In genomic region chr19:10568826-10569651, GRCh38 we compare ENCODE assay signal across 8 cellular contexts. TPM values are rescaled to one million over a fixed set of nuclear protein-coding genes. Genes with fewer than 3 reads are reported as not detected.
A peak's percentile ranks its signal among the peaks of the same experiment; 100 is the strongest.
DNase-seq lines count a peak whose midpoint lies in the region; ATAC-seq and TF ChIP-seq lines count a peak whose summit lies in the region.

CDKN2D (minus strand) TSS chr19:10568979; CDS start chr19:10568653, 326 bp downstream.

- no peaks in the 10 kb centered on the region for H3K27me3 Mint-ChIP-seq in activated T-cell treated with anti-CD3 and anti-CD28 coated beads, Interleukin-2, amount 50 U/mL, for 4 hours (ENCODE audit: low read depth)

- TF ChIP-seq CTCF in Panc1 (IDR thresholded peaks at IDR 0.05), result no peak

- H3K27ac ChIP-seq in Panc1 (ENCODE audit: low read length), result peak within 1 kb of the TSS; percentile 89
- H3K27ac ChIP-seq in muscle layer of duodenum (ENCODE audit: low read length), result peak within 1 kb of the TSS; percentile 45

- TSS peak; percentile 97 for BruUV-seq in Panc1 (replicated peaks; lab: Mats Ljungman, UMichigan)

- peaks cover 46% of the 10 kb centered on the region for H3K4me1 Mint-ChIP-seq in activated T-cell treated with anti-CD3 and anti-CD28 coated beads, Interleukin-2, amount 50 U/mL, for 4 hours (ENCODE audit: low read depth)

- DNase-seq in DMS53 treated with DMSO at 0.1 percent for 48 hours (lab: John Stamatoyannopoulos, UW; ENCODE audit: unreplicated experiment) (peak; percentile 94), KG1 (lab: John Stamatoyannopoulos, UW) (peak; percentile 97), Panc1 (ENCODE audit: low read depth, low spot score) (peak; percentile 88)
- peak; percentile 100 for DNase-seq in activated T-cell treated with anti-CD3 and anti-CD28 coated beads, Interleukin-2, amount 50 U/mL, for 4 hours
- peak; percentile 99 to 100 for DNase-seq in stimulated activated CD8-positive, alpha-beta memory T cell treated with anti-CD3 and anti-CD28 coated beads, Interleukin-7, amount 100 ng/mL, for 4 hours (ENCODE audit: low read depth in 2 of 2)

- H3K9me3 Mint-ChIP-seq in activated T-cell treated with anti-CD3 and anti-CD28 coated beads, Interleukin-2, amount 50 U/mL, for 4 hours, result no peaks in the 10 kb centered on the region

- H3K9me3 ChIP-seq in Panc1 (ENCODE audit: control insufficient read depth, insufficient read depth, low read depth, low read length) (no peaks in the 10 kb centered on the region), muscle layer of duodenum (ENCODE audit: control insufficient read depth in 1 of 2, low read length in 2 of 2) (no peaks in the 10 kb centered on the region)

- H3K4me3 ChIP-seq in Panc1 (ENCODE audit: low read depth in 2 of 2, low read length in 2 of 2) (peak within 1 kb of the TSS; percentile 60 to 69), muscle layer of duodenum (ENCODE audit: low read depth in 1 of 2, low read length in 2 of 2) (peak within 1 kb of the TSS; percentile 69 to 88)

- H3K4me1 ChIP-seq in Panc1 (ENCODE audit: control insufficient read depth, insufficient read depth, low read length) (peaks cover 23% of the 10 kb centered on the region), muscle layer of duodenum (ENCODE audit: control insufficient read depth in 1 of 2, insufficient read depth in 2 of 2, low read length in 2 of 2) (peaks cover 13 to 38% of the 10 kb centered on the region in 2 donors)

- H3K27me3 ChIP-seq in Panc1 (ENCODE audit: control insufficient read depth, insufficient read depth, low read length) (no peaks in the 10 kb centered on the region), muscle layer of duodenum (ENCODE audit: low read depth, low read length) (no peaks in the 10 kb centered on the region)

- no peaks in the 10 kb centered on the region for H3K36me3 ChIP-seq in Panc1 (ENCODE audit: control insufficient read depth, insufficient read depth, low read length)
- H3K36me3 ChIP-seq in muscle layer of duodenum (ENCODE audit: control insufficient read depth in 1 of 2, insufficient read depth in 2 of 2, low read length in 2 of 2), result no peaks in the 10 kb centered on the region

- POLR2A ChIA-PET in Panc1 (lab: Charles Lee), result no interaction called here

- peaks cover 3% of the 10 kb centered on the region for H3K36me3 Mint-ChIP-seq in activated T-cell treated with anti-CD3 and anti-CD28 coated beads, Interleukin-2, amount 50 U/mL, for 4 hours (ENCODE audit: insufficient read depth)

- ATAC-seq in GM21723 (IDR thresholded peaks at IDR 0.05; ENCODE audit: unreplicated experiment) (peak; percentile 61), Panc1 (peak; percentile 92), esophagus mucosa (peak; percentile 84)
- ATAC-seq in activated T-cell treated with anti-CD3 and anti-CD28 coated beads, Interleukin-2, amount 50 U/mL, for 4 hours, result peak; percentile 78 to 80

- in situ Hi-C loops in Panc1 (cut with HindIII; ENCODE audit: low pct_unique_long_range_greater_than_20kb, low sequenced_read_pairs), result no loop called here

- CTCF ChIA-PET in Panc1 (lab: Charles Lee), result no interaction called here

- H3K4me3 Mint-ChIP-seq in activated T-cell treated with anti-CD3 and anti-CD28 coated beads, Interleukin-2, amount 50 U/mL, for 4 hours, result peak within 1 kb of the TSS; percentile 91

- intact Hi-C loops in Panc1 (cut with micrococcal nuclease; ENCODE audit: unreplicated experiment), result loop anchor here (5.0 kb wide), 1 partner anchor 128 kb away; no protein-coding TSS in a partner anchor

RNA-seq across cellular contexts. Expression of gene CDKN2D, which starts in this region (rescaled TPM):
- total RNA-seq in Panc1 (2021; ENCODE audit: unreplicated experiment), result 7.3 TPM
- 7.3 TPM for polyA plus RNA-seq in Panc1 (2012; ENCODE audit: insufficient read length)
- 10 to 100 TPM; 15.3 to 19.8 (median 19.7) TPM for total RNA-seq in activated T-cell treated with anti-CD3 and anti-CD28 coated beads, Interleukin-2, amount 50 U/mL, for 4 hours
- total RNA-seq in esophagus mucosa, result 8.4 TPM

Comparison
In these comparisons a context has a peak if more than half of its experiments do, and no peak if none do; other contexts are left out.
1. Peak in every context shown above with its lines: DNase-seq, ATAC-seq, H3K4me3 ChIP-seq and H3K27ac ChIP-seq.